In genomic region chr9:81628897-81629296, GRCh38 we compare ENCODE assay signal across 15 cellular contexts.
DNase-seq lines count a peak whose midpoint lies in the region; ATAC-seq, FAIRE-seq and TF ChIP-seq lines count a peak whose summit lies in the region.
"Had no signal": no experiment of that assay in that cellular context is flagged by ENCODE, and none has a peak within 500 bp of the region (broad histone marks: within the 10 kb centered on the region; RNA-seq: fewer than 3 reads in every experiment).

No MANE protein-coding gene starts in this region.

- no peak overlapping the region for H3K4me3 ChIP-seq in LNCaP clone FGC (ENCODE audit: low read depth, low read length)
- H3K4me3 ChIP-seq in epithelial cell of esophagus (ENCODE audit: low read length) = no peak overlapping the region
- no peak overlapping the region for H3K4me3 ChIP-seq in HepG2 (replicated peaks in 1 of 3; ENCODE audit: insufficient read depth in 1 of 3, low read depth in 2 of 3, low read length in 3 of 3)
- H3K4me3 ChIP-seq in left ventricle myocardium inferior = no peak overlapping the region

- in situ Hi-C loops in HepG2 (cut with HindIII; ENCODE audit: extremely low pct_ligation_motif_present, low pct_unique_long_range_greater_than_20kb) = no loop called here

- H3K9me3 ChIP-seq in HepG2 (ENCODE audit: low read length) (no peaks in the 10 kb centered on the region), left ventricle myocardium inferior (replicated peaks) (no peaks in the 10 kb centered on the region)

- no peak overlapping the region for H3K9ac ChIP-seq in HepG2 (ENCODE audit: insufficient read depth, low read depth, low read length)

- no peak for TF ChIP-seq RAD21 in HepG2 (CRISPR knock-in tag; IDR thresholded peaks at IDR 0.05)

- no peaks in the 10 kb centered on the region for H4K20me1 ChIP-seq in HepG2 (ENCODE audit: insufficient read depth, low read length)

- no peak for TF ChIP-seq POLR2A in HepG2 (IDR thresholded peaks at IDR 0.05; ENCODE audit: insufficient read depth in 1 of 2, low read depth in 2 of 2, low read length in 2 of 2)

- 0 out of 4 replicates have a peak, but pooled peaks of 1 of the 2 experiments have one; percentile 25 for TF ChIP-seq EP300 in HepG2 (IDR thresholded peaks at IDR 0.05; ENCODE audit: low read depth in 2 of 2, low read length in 2 of 2)
- no peak for TF ChIP-seq EP300 in HepG2 (CRISPR knock-in tag; IDR thresholded peaks at IDR 0.05; ENCODE audit: borderline replicate concordance)

- intact Hi-C loops in HepG2 (cut with micrococcal nuclease; ENCODE audit: unreplicated experiment) = loop anchor here (1.0 to 2.0 kb wide), 5 partner anchors 19 to 106 kb away; no protein-coding TSS in a partner anchor
- intact Hi-C loops in left ventricle myocardium inferior (cut with micrococcal nuclease) = no loop called here

- peaks cover 6 to 32% of the 10 kb centered on the region in 2 experiments for H3K36me3 ChIP-seq in HepG2 (replicated peaks in 1 of 2; ENCODE audit: control insufficient read depth in 1 of 2, insufficient read depth in 2 of 2, low read length in 2 of 2)
- no peaks in the 10 kb centered on the region for H3K36me3 ChIP-seq in left ventricle myocardium inferior

- FAIRE-seq in HepG2 (lab: Jason Lieb, UNC) = no peak
- FAIRE-seq: A204.1 had no signal

- CTCF ChIA-PET in HepG2 (lab: Yijun Ruan, JAX; ENCODE audit: low intra/inter-chr PET ratio, low total read pairs) = interaction anchor here (0.8 kb wide), 1 partner anchor 58 kb away, joined by 3 read pairs; no protein-coding TSS in a partner anchor

- DNase-seq in EH (ENCODE audit: low read depth) (peak; percentile 18), LNCaP clone FGC (ENCODE audit: low read depth) (peak; percentile 70), epithelial cell of esophagus (ENCODE audit: low read depth) (peak; percentile 37), HepG2 (ENCODE audit: low spot score) (peak; percentile 90), Ammon's horn (ENCODE audit: low spot score) (no peak), left ventricle myocardium inferior (no peak)
- DNase-seq: COR-L47, H7, Kasumi-1, NCI-H446, NCI-H748 treated with DMSO at 0.1 percent for 48 hours, OCI-M1 had no signal

- WGBS in HepG2 (ENCODE audit: low lambda C conversion rate) = 60% methylated on average over 5 of the region's 5 CpGs

- peak; percentile 68 for ATAC-seq in HepG2
- ATAC-seq in esophagus mucosa = no peak

- H3K27ac ChIP-seq in HepG2 (ENCODE audit: extremely low read length, insufficient read depth, low read length) = peak overlapping the region; percentile 42
- no peak overlapping the region for H3K27ac ChIP-seq in left ventricle myocardium inferior (replicated peaks)
- H3K27ac ChIP-seq: C4-2B had no signal

- TF ChIP-seq CTCF in LNCaP clone FGC (IDR thresholded peaks at IDR 0.05; ENCODE audit: control insufficient read depth, extremely low read depth, insufficient read depth) (no peak), epithelial cell of esophagus (IDR thresholded peaks at IDR 0.05; ENCODE audit: insufficient read depth, low read depth, low read length, missing control alignments) (no peak), HepG2 (CRISPR knock-in tag; IDR thresholded peaks at IDR 0.05) (no peak), left ventricle myocardium inferior (IDR thresholded peaks at IDR 0.05; ENCODE audit: borderline replicate concordance) (no peak)

- no peak overlapping the region for H2AFZ ChIP-seq in HepG2 (ENCODE audit: low read length)

- H3K27me3 ChIP-seq in HepG2 (ENCODE audit: control insufficient read depth in 1 of 2, insufficient read depth in 2 of 2, low read length in 2 of 2) (no peaks in the 10 kb centered on the region), left ventricle myocardium inferior (ENCODE audit: low read depth) (no peaks in the 10 kb centered on the region)

- POLR2A ChIA-PET in HepG2 (lab: Yijun Ruan, JAX) = interaction anchor here (0.6 to 2.8 kb wide), 5 partner anchors 41 to 91 kb away, joined by 3 to 15 read pairs (median 4); partner anchors contain the start of gene TLE1

- BruUV-seq in HepG2 (replicated peaks; lab: Mats Ljungman, UMichigan) = no TSS peak

- peaks cover 9% of the 10 kb centered on the region for H3K79me2 ChIP-seq in HepG2 (ENCODE audit: insufficient read depth, low read length)

- H3K4me2 ChIP-seq in HepG2 (ENCODE audit: low read depth, low read length) = no peak overlapping the region

- H3K4me1 ChIP-seq in HepG2 (ENCODE audit: insufficient read depth, low read length) (peaks cover 68% of the 10 kb centered on the region), left ventricle myocardium inferior (no peaks in the 10 kb centered on the region)

TF ChIP-seq in HepG2, 621 proteins besides CTCF, POLR2A, EP300 and RAD21 (continues in another document):
- no peak for TF ChIP-seq HOXA7 (CRISPR knock-in tag; IDR thresholded peaks at IDR 0.05)
- TF ChIP-seq ZNF546 (CRISPR knock-in tag; conservative IDR thresholded peaks at IDR 0.05) = no peak
- TF ChIP-seq ZSCAN12 (CRISPR knock-in tag; IDR thresholded peaks at IDR 0.05) = no peak
- no peak for TF ChIP-seq RELA (CRISPR knock-in tag; IDR thresholded peaks at IDR 0.05)
- TF ChIP-seq CEBPZ (IDR thresholded peaks at IDR 0.05; ENCODE audit: low read length) = no peak
- no peak for TF ChIP-seq ZNF333 (CRISPR knock-in tag; IDR thresholded peaks at IDR 0.05; ENCODE audit: borderline replicate concordance)
- TF ChIP-seq U2AF1 (optimal IDR thresholded peaks at IDR 0.05; ENCODE audit: low read depth, low read length) = no peak
- TF ChIP-seq NRL (CRISPR knock-in tag; IDR thresholded peaks at IDR 0.05; ENCODE audit: borderline replicate concordance) = no peak
- peak; percentile 42; the same call in 1 of the 2 replicates for TF ChIP-seq ARID5B (CRISPR knock-in tag; IDR thresholded peaks at IDR 0.05)
- no peak for TF ChIP-seq ZNF883 (CRISPR knock-in tag; IDR thresholded peaks at IDR 0.05; ENCODE audit: not compliant biosample characterization)
- no peak for TF ChIP-seq KDM5B (CRISPR knock-in tag; IDR thresholded peaks at IDR 0.05; ENCODE audit: borderline replicate concordance)
- peak; percentile 27; the same call in 1 of the 2 replicates for TF ChIP-seq TCF7 (IDR thresholded peaks at IDR 0.05; ENCODE audit: low read depth)
- no peak for TF ChIP-seq ZIK1 (CRISPR knock-in tag; IDR thresholded peaks at IDR 0.05; ENCODE audit: borderline replicate concordance, low read depth)
- TF ChIP-seq MTF1 (CRISPR knock-in tag; IDR thresholded peaks at IDR 0.05) = no peak
- peak; percentile 37; the same call in 1 of the 2 replicates for TF ChIP-seq RARA (CRISPR knock-in tag; IDR thresholded peaks at IDR 0.05)
- no peak for TF ChIP-seq POLR2G (IDR thresholded peaks at IDR 0.05; ENCODE audit: low read depth, low read length)

Comparison
In these comparisons a context has a peak if more than half of its experiments do, and no peak if none do; other contexts are left out.
1. DNase-seq: peak in EH (single experiment), LNCaP clone FGC (single experiment), epithelial cell of esophagus (single experiment) and HepG2 (single experiment); none in Ammon's horn (single experiment) and left ventricle myocardium inferior (single experiment).